1 cellular context compared by ENCODE assay signal in the genomic region with DNA sequence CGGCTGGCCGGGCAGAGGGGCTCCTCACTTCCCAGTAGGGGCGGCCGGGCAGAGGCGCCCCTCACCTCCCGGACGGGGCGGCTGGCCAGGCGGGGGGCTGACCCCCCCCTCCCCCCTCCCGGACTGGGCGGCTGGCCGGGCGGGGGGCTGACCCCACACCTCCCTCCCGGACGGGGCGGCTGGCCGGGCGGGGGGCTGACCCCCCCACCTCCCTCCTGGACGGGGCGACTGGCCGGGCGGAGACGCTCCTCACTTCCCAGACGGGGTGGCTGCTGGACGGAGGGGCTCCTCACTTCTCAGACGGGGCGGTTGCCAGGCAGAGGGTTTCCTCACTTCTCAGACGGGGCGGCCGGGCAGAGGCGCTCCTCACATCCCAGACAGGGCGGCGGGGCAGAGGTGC. TPM values are rescaled to one million over a fixed set of nuclear protein-coding genes. Genes with fewer than 3 reads are reported as not detected.
"Had no signal": no experiment of that assay in that cellular context is flagged by ENCODE, and none has a peak within 500 bp of the region (broad histone marks: within the 10 kb centered on the region; RNA-seq: fewer than 3 reads in every experiment).

No MANE protein-coding gene starts in this region.

RNA-seq across cellular contexts. Expression of gene KLHL35, which starts 23.0 kb away (rescaled TPM):
- total RNA-seq: left lobe of liver had no signal
